Comparison of ENCODE assay signal across 34 cellular contexts in genomic region chr21:44730028-44730395, GRCh38. TPM values are rescaled to one million over a fixed set of nuclear protein-coding genes. Genes with fewer than 3 reads are reported as not detected.
"Had no signal": no experiment of that assay in that cellular context is flagged by ENCODE, and none has a peak within 500 bp of the region (broad histone marks: within the 10 kb centered on the region; RNA-seq: fewer than 3 reads in every experiment).

No MANE protein-coding gene starts in this region.

- H3K4me3 Mint-ChIP-seq: activated CD4-positive, alpha-beta memory T cell treated with anti-CD3 and anti-CD28 coated beads, Interleukin-2, amount 10 ng/mL, durations not matched to agents 7 days and 5 days; activated CD4-positive, alpha-beta T cell treated with anti-CD3 and anti-CD28 coated beads, Interleukin-2, amount 10 ng/mL, durations not matched to agents 7 days and 5 days; activated naive CD4-positive, alpha-beta T cell treated with anti-CD3 and anti-CD28 coated beads, Interleukin-2, amount 50 U/mL, for 24 hours; activated naive CD8-positive, alpha-beta T cell treated with anti-CD3 and anti-CD28 coated beads for 36 hours; activated naive CD8-positive, alpha-beta T cell treated with anti-CD3 and anti-CD28 coated beads, Interleukin-2, amount 50 U/mL, for 24 hours; activated T-cell treated with anti-CD3 and anti-CD28 coated beads, Interleukin-2, amount 50 U/mL, for 24 hours; activated T-cell treated with anti-CD3 and anti-CD28 coated beads, Interleukin-2, amount 50 U/mL, for 72 hours; WTC11 had no signal

- H3K27ac Mint-ChIP-seq: activated CD4-positive, alpha-beta memory T cell treated with anti-CD3 and anti-CD28 coated beads, Interleukin-2, amount 10 ng/mL, durations not matched to agents 7 days and 5 days; activated CD4-positive, alpha-beta T cell treated with anti-CD3 and anti-CD28 coated beads, Interleukin-2, amount 10 ng/mL, durations not matched to agents 7 days and 5 days; activated naive CD4-positive, alpha-beta T cell treated with anti-CD3 and anti-CD28 coated beads, Interleukin-2, amount 50 U/mL, for 24 hours; activated naive CD8-positive, alpha-beta T cell treated with anti-CD3 and anti-CD28 coated beads for 36 hours; activated naive CD8-positive, alpha-beta T cell treated with anti-CD3 and anti-CD28 coated beads, Interleukin-2, amount 50 U/mL, for 24 hours; activated T-cell treated with anti-CD3 and anti-CD28 coated beads, Interleukin-2, amount 50 U/mL, for 24 hours; activated T-cell treated with anti-CD3 and anti-CD28 coated beads, Interleukin-2, amount 50 U/mL, for 72 hours; WTC11 had no signal

- H3K27me3 ChIP-seq: adrenal gland, body of pancreas, colonic mucosa had no signal

- H3K4me1 ChIP-seq: adrenal gland, body of pancreas, colonic mucosa, esophagus squamous epithelium, gastroesophageal sphincter had no signal

- H3K36me3 ChIP-seq: adrenal gland, colonic mucosa, esophagus squamous epithelium, gastroesophageal sphincter had no signal

- H3K9me3 ChIP-seq: adrenal gland, body of pancreas, colonic mucosa, esophagus squamous epithelium had no signal

- H3K4me1 Mint-ChIP-seq: activated CD4-positive, alpha-beta memory T cell treated with anti-CD3 and anti-CD28 coated beads, Interleukin-2, amount 10 ng/mL, durations not matched to agents 7 days and 5 days; activated CD4-positive, alpha-beta T cell treated with anti-CD3 and anti-CD28 coated beads, Interleukin-2, amount 10 ng/mL, durations not matched to agents 7 days and 5 days; activated naive CD4-positive, alpha-beta T cell treated with anti-CD3 and anti-CD28 coated beads, Interleukin-2, amount 50 U/mL, for 24 hours; activated naive CD8-positive, alpha-beta T cell treated with anti-CD3 and anti-CD28 coated beads for 36 hours; activated naive CD8-positive, alpha-beta T cell treated with anti-CD3 and anti-CD28 coated beads, Interleukin-2, amount 50 U/mL, for 24 hours had no signal

- DNase-seq: activated CD4-positive, alpha-beta memory T cell treated with anti-CD3 and anti-CD28 coated beads, Interleukin-2, amount 10 ng/mL, durations not matched to agents 7 days and 5 days; activated CD4-positive, alpha-beta T cell treated with anti-CD3 and anti-CD28 coated beads for 1 hour; activated CD4-positive, alpha-beta T cell treated with anti-CD3 and anti-CD28 coated beads for 4 hours; activated CD4-positive, alpha-beta T cell treated with anti-CD3 and anti-CD28 coated beads, Interleukin-2, amount 10 ng/mL, durations not matched to agents 7 days and 5 days; activated CD4-positive, alpha-beta T cell treated with anti-CD3 and anti-CD28 coated beads, Interleukin-2, amount 50 U/mL, for 4 hours; activated CD8-positive, alpha-beta memory T cell treated with anti-CD3 and anti-CD28 coated beads, Interleukin-2, amount 50 U/mL, for 48 hours; activated gamma-delta T cell; activated naive CD4-positive, alpha-beta T cell treated with Interleukin-2 at 50 U/mL for 16 hours; activated naive CD8-positive, alpha-beta T cell treated with anti-CD3 and anti-CD28 coated beads for 36 hours; activated naive CD8-positive, alpha-beta T cell treated with anti-CD3 and anti-CD28 coated beads, Interleukin-2, amount 50 U/mL, for 24 hours; activated T-cell treated with anti-CD3 and anti-CD28 coated beads for 4 hours; activated T-cell treated with anti-CD3 and anti-CD28 coated beads, Interleukin-2, amount 50 U/mL, for 24 hours; activated T-cell treated with anti-CD3 and anti-CD28 coated beads, Interleukin-2, amount 50 U/mL, for 72 hours; adrenal gland; amygdala; aorta; body of pancreas; central memory CD4-positive, alpha-beta T cell; cerebellar nuclear complex; colonic mucosa; effector CD8-positive, alpha-beta T cell; esophagus squamous epithelium; foreskin melanocyte; T-helper 2 cell had no signal

- H3K9me3 Mint-ChIP-seq: activated CD4-positive, alpha-beta memory T cell treated with anti-CD3 and anti-CD28 coated beads, Interleukin-2, amount 10 ng/mL, durations not matched to agents 7 days and 5 days; activated CD4-positive, alpha-beta T cell treated with anti-CD3 and anti-CD28 coated beads, Interleukin-2, amount 10 ng/mL, durations not matched to agents 7 days and 5 days; activated naive CD4-positive, alpha-beta T cell treated with anti-CD3 and anti-CD28 coated beads, Interleukin-2, amount 50 U/mL, for 24 hours; activated naive CD8-positive, alpha-beta T cell treated with anti-CD3 and anti-CD28 coated beads for 36 hours; activated naive CD8-positive, alpha-beta T cell treated with anti-CD3 and anti-CD28 coated beads, Interleukin-2, amount 50 U/mL, for 24 hours; activated T-cell treated with anti-CD3 and anti-CD28 coated beads, Interleukin-2, amount 50 U/mL, for 24 hours; activated T-cell treated with anti-CD3 and anti-CD28 coated beads, Interleukin-2, amount 50 U/mL, for 72 hours had no signal

- H3K36me3 Mint-ChIP-seq: activated naive CD4-positive, alpha-beta T cell treated with anti-CD3 and anti-CD28 coated beads, Interleukin-2, amount 50 U/mL, for 24 hours; activated naive CD8-positive, alpha-beta T cell treated with anti-CD3 and anti-CD28 coated beads for 36 hours; WTC11 had no signal

- H3K27ac ChIP-seq: adrenal gland, body of pancreas, colonic mucosa, epithelial cell of prostate, esophagus squamous epithelium, gastroesophageal sphincter had no signal

- H3K4me3 ChIP-seq: adrenal gland, body of pancreas, colonic mucosa, esophagus squamous epithelium, gastroesophageal sphincter had no signal

- ATAC-seq: activated naive CD8-positive, alpha-beta T cell treated with anti-CD3 and anti-CD28 coated beads, Interleukin-2, amount 50 U/mL, for 24 hours; activated T-cell treated with anti-CD3 and anti-CD28 coated beads, Interleukin-2, amount 50 U/mL, for 72 hours; body of pancreas; gastroesophageal sphincter; WTC11 had no signal

RNA-seq across cellular contexts. Expression of gene TSPEAR, which starts 18.6 kb away (rescaled TPM):
- total RNA-seq: activated CD4-positive, alpha-beta memory T cell treated with anti-CD3 and anti-CD28 coated beads, Interleukin-2, amount 10 ng/mL, durations not matched to agents 7 days and 5 days; activated CD4-positive, alpha-beta T cell treated with anti-CD3 and anti-CD28 coated beads, Interleukin-2, amount 10 ng/mL, durations not matched to agents 7 days and 5 days; activated naive CD8-positive, alpha-beta T cell treated with anti-CD3 and anti-CD28 coated beads for 36 hours; activated T-cell treated with anti-CD3 and anti-CD28 coated beads, Interleukin-2, amount 50 U/mL, for 72 hours; adrenal gland; aorta; colonic mucosa; endothelial cell of umbilical vein; esophagus squamous epithelium; fibroblast of lung; fibroblast of villous mesenchyme; gastroesophageal sphincter; T-helper 1 cell treated with Interleukin-12 subunit alpha and Interleukin-12 subunit beta and Interleukin-4 antibody, amounts not matched to agents 30 ng/mL and 1 ng/mL, for 36 hours had no signal

RNA-seq across cellular contexts. Expression of gene KRTAP10-12, which starts 33.0 kb away (rescaled TPM):
- total RNA-seq: activated CD4-positive, alpha-beta memory T cell treated with anti-CD3 and anti-CD28 coated beads, Interleukin-2, amount 10 ng/mL, durations not matched to agents 7 days and 5 days; activated CD4-positive, alpha-beta T cell treated with anti-CD3 and anti-CD28 coated beads, Interleukin-2, amount 10 ng/mL, durations not matched to agents 7 days and 5 days; activated naive CD8-positive, alpha-beta T cell treated with anti-CD3 and anti-CD28 coated beads for 36 hours; activated T-cell treated with anti-CD3 and anti-CD28 coated beads, Interleukin-2, amount 50 U/mL, for 72 hours; adrenal gland; aorta; body of pancreas; colonic mucosa; dermis microvascular lymphatic vessel endothelial cell; endothelial cell of umbilical vein; esophagus squamous epithelium; fibroblast of lung; fibroblast of villous mesenchyme; gastroesophageal sphincter; glomerular endothelial cell; T-helper 1 cell treated with Interleukin-12 subunit alpha and Interleukin-12 subunit beta and Interleukin-4 antibody, amounts not matched to agents 30 ng/mL and 1 ng/mL, for 36 hours; WTC11 had no signal

RNA-seq across cellular contexts. Expression of gene KRTAP12-1, which starts 48.0 kb away (rescaled TPM):
- total RNA-seq: activated CD4-positive, alpha-beta memory T cell treated with anti-CD3 and anti-CD28 coated beads, Interleukin-2, amount 10 ng/mL, durations not matched to agents 7 days and 5 days; activated CD4-positive, alpha-beta T cell treated with anti-CD3 and anti-CD28 coated beads, Interleukin-2, amount 10 ng/mL, durations not matched to agents 7 days and 5 days; activated naive CD8-positive, alpha-beta T cell treated with anti-CD3 and anti-CD28 coated beads for 36 hours; activated T-cell treated with anti-CD3 and anti-CD28 coated beads, Interleukin-2, amount 50 U/mL, for 72 hours; adrenal gland; aorta; body of pancreas; colonic mucosa; dermis microvascular lymphatic vessel endothelial cell; endothelial cell of umbilical vein; esophagus squamous epithelium; fibroblast of lung; fibroblast of villous mesenchyme; gastroesophageal sphincter; glomerular endothelial cell; T-helper 1 cell treated with Interleukin-12 subunit alpha and Interleukin-12 subunit beta and Interleukin-4 antibody, amounts not matched to agents 30 ng/mL and 1 ng/mL, for 36 hours had no signal
